ENCODE assay signal across 14 cellular contexts in genomic region chr1:16161717-16162116, GRCh38. TPM values are rescaled to one million over a fixed set of nuclear protein-coding genes. Genes with fewer than 3 reads are reported as not detected.
A peak's percentile ranks its signal among the peaks of the same experiment; 100 is the strongest.
DNase-seq lines count a peak whose midpoint lies in the region; ATAC-seq and TF ChIP-seq lines count a peak whose summit lies in the region.
"Had no signal": no experiment of that assay in that cellular context is flagged by ENCODE, and none has a peak within 500 bp of the region (broad histone marks: within the 10 kb centered on the region; RNA-seq: fewer than 3 reads in every experiment).

No MANE protein-coding gene starts in this region.

- peak overlapping the region; percentile 13 for H2AK5ac ChIP-seq in trophoblast cell (ENCODE audit: low read length)

- peaks cover 52% of the 10 kb centered on the region for H3K27me3 Mint-ChIP-seq in activated CD4-positive, alpha-beta T cell treated with anti-CD3 and anti-CD28 coated beads, Interleukin-2, amount 10 ng/mL, durations not matched to agents 24 days and 14 days
- H3K27me3 Mint-ChIP-seq in endodermal cell (ENCODE audit: insufficient read depth): no peaks in the 10 kb centered on the region
- H3K27me3 Mint-ChIP-seq: activated B cell treated with CpG ODN at 0.5 μM for 24 hours had no signal

- no peak overlapping the region for H3K23ac ChIP-seq in trophoblast cell (ENCODE audit: low read length)

- H3K9ac ChIP-seq in MM.1S (ENCODE audit: low read length): no peak overlapping the region; the same call in 1 of the 2 replicates
- no peak overlapping the region for H3K9ac ChIP-seq in endodermal cell (ENCODE audit: extremely low read depth, low read length, poor library complexity, severe bottlenecking)
- H3K9ac ChIP-seq in trophoblast cell (ENCODE audit: low read length): no peak overlapping the region
- H3K9ac ChIP-seq: KMS-11 had no signal

- peak overlapping the region; percentile 6 for H2BK5ac ChIP-seq in trophoblast cell (ENCODE audit: low read depth, low read length, poor library complexity)

- H4K91ac ChIP-seq in trophoblast cell (ENCODE audit: low read depth, low read length): peak overlapping the region; percentile 67

- peaks cover 4% of the 10 kb centered on the region for H3K79me1 ChIP-seq in trophoblast cell (ENCODE audit: low read length)

- no peaks in the 10 kb centered on the region for H3K36me3 Mint-ChIP-seq in activated CD4-positive, alpha-beta T cell treated with anti-CD3 and anti-CD28 coated beads, Interleukin-2, amount 10 ng/mL, durations not matched to agents 24 days and 14 days (ENCODE audit: low read depth)
- no peaks in the 10 kb centered on the region for H3K36me3 Mint-ChIP-seq in endodermal cell (ENCODE audit: low read depth)

- H3K27ac ChIP-seq in MM.1S (ENCODE audit: low read length) (no peak overlapping the region), endodermal cell (ENCODE audit: low read depth, low read length) (no peak overlapping the region), trophoblast cell (ENCODE audit: low read depth, low read length) (no peak overlapping the region)
- H3K27ac ChIP-seq: KMS-11, tibial artery had no signal

- H4K12ac ChIP-seq in trophoblast cell (ENCODE audit: low read depth, low read length): no peak overlapping the region

- peaks cover 50% of the 10 kb centered on the region for H3K4me1 Mint-ChIP-seq in activated CD4-positive, alpha-beta T cell treated with anti-CD3 and anti-CD28 coated beads, Interleukin-2, amount 10 ng/mL, durations not matched to agents 24 days and 14 days
- peaks cover 44% of the 10 kb centered on the region for H3K4me1 Mint-ChIP-seq in endodermal cell

- WGBS in endodermal cell (ENCODE audit: insufficient coverage in 1 of 2, insufficient read length in 1 of 2), 2 experiments: 60 to 65% methylated on average over 4 to 5 of the region's 5 CpGs
- WGBS in trophoblast cell (ENCODE audit: extremely low coverage, insufficient coverage, insufficient read length): no CpG with 5 or more reads among the region's 5 CpGs

- H2AFZ ChIP-seq in MM.1S (ENCODE audit: low read length) (peak overlapping the region; percentile 73; the same call in 1 of the 2 replicates), trophoblast cell (ENCODE audit: insufficient read depth, low read length, poor library complexity) (no peak overlapping the region)

- H3K18ac ChIP-seq in trophoblast cell (ENCODE audit: low read length): no peak overlapping the region

- peak overlapping the region; percentile 45 for H3K4me3 Mint-ChIP-seq in activated CD4-positive, alpha-beta T cell treated with anti-CD3 and anti-CD28 coated beads, Interleukin-2, amount 10 ng/mL, durations not matched to agents 24 days and 14 days
- no peak overlapping the region for H3K4me3 Mint-ChIP-seq in endodermal cell
- H3K4me3 Mint-ChIP-seq: activated B cell treated with CpG ODN at 0.5 μM for 24 hours had no signal

- H3K9me3 ChIP-seq in MM.1S (replicated peaks; ENCODE audit: insufficient read depth, low read length): no peaks in the 10 kb centered on the region
- no peaks in the 10 kb centered on the region for H3K9me3 ChIP-seq in endodermal cell (ENCODE audit: control insufficient read depth, low read length)
- no peaks in the 10 kb centered on the region for H3K9me3 ChIP-seq in trophoblast cell (ENCODE audit: insufficient read depth, low read depth, low read length)
- H3K9me3 ChIP-seq: tibial artery had no signal

- DNase-seq in activated CD4-positive, alpha-beta T cell treated with anti-CD3 and anti-CD28 coated beads, Interleukin-2, amount 10 ng/mL, durations not matched to agents 24 days and 14 days: no peak
- no peak for DNase-seq in activated CD4-positive, alpha-beta T cell treated with anti-CD3 and anti-CD28 coated beads, Interleukin-2, amount 50 U/mL, for 1 hour
- DNase-seq in MM.1S (no peak), endodermal cell (no peak), trophoblast cell (no peak), HCEC 1CT (no peak)
- DNase-seq: hippocampal formation, NCI-H1105, tibial artery had no signal

- peak overlapping the region; percentile 52 for H2BK12ac ChIP-seq in trophoblast cell (ENCODE audit: low read length)

- no peaks in the 10 kb centered on the region for H4K20me1 ChIP-seq in MM.1S (ENCODE audit: insufficient read depth, low read length)

- no peak for TF ChIP-seq CTCF in MM.1S (IDR thresholded peaks at IDR 0.05; ENCODE audit: low read length)
- TF ChIP-seq CTCF in endodermal cell (conservative IDR thresholded peaks at IDR 0.05): no peak

- H3K4ac ChIP-seq in trophoblast cell (ENCODE audit: low read depth, low read length): no peak overlapping the region

- H3K9me3 Mint-ChIP-seq in activated CD4-positive, alpha-beta T cell treated with anti-CD3 and anti-CD28 coated beads, Interleukin-2, amount 10 ng/mL, durations not matched to agents 24 days and 14 days: no peaks in the 10 kb centered on the region
- no peaks in the 10 kb centered on the region for H3K9me3 Mint-ChIP-seq in endodermal cell
- H3K9me3 Mint-ChIP-seq: activated B cell treated with CpG ODN at 0.5 μM for 24 hours had no signal

- H3K27ac Mint-ChIP-seq in activated CD4-positive, alpha-beta T cell treated with anti-CD3 and anti-CD28 coated beads, Interleukin-2, amount 10 ng/mL, durations not matched to agents 24 days and 14 days: no peak overlapping the region
- peak overlapping the region; percentile 49 for H3K27ac Mint-ChIP-seq in endodermal cell
- H3K27ac Mint-ChIP-seq: activated B cell treated with CpG ODN at 0.5 μM for 24 hours had no signal

- H2BK120ac ChIP-seq in trophoblast cell (ENCODE audit: insufficient read depth, low read length, poor library complexity): no peak overlapping the region

- H3K4me3 ChIP-seq in MM.1S (ENCODE audit: low read length) (peak overlapping the region; percentile 51; the same call in 1 of the 2 replicates), endodermal cell (ENCODE audit: low read length) (no peak overlapping the region), trophoblast cell (ENCODE audit: low read depth, low read length) (no peak overlapping the region)
- H3K4me3 ChIP-seq: skin epidermis, tibial artery had no signal

- no peaks in the 10 kb centered on the region for H3K79me2 ChIP-seq in MM.1S (ENCODE audit: low read length)
- H3K79me2 ChIP-seq in trophoblast cell (ENCODE audit: control insufficient read depth, insufficient read depth, low read length, poor library complexity): no peaks in the 10 kb centered on the region

- H3K4me1 ChIP-seq in MM.1S (ENCODE audit: low read length) (peaks cover 7% of the 10 kb centered on the region), endodermal cell (ENCODE audit: control insufficient read depth, insufficient read depth, low read length) (peaks cover 19% of the 10 kb centered on the region), trophoblast cell (ENCODE audit: control insufficient read depth in 1 of 2, insufficient read depth in 2 of 2, low read length in 2 of 2) (peaks cover 11 to 16% of the 10 kb centered on the region in 2 experiments)

- ATAC-seq in GM21576 (IDR thresholded peaks at IDR 0.05; ENCODE audit: unreplicated experiment) (no peak), HG02870 (IDR thresholded peaks at IDR 0.05; ENCODE audit: unreplicated experiment) (no peak)

- no peaks in the 10 kb centered on the region for H3K9me2 ChIP-seq in MM.1S (replicated peaks; ENCODE audit: insufficient read depth, low read length)

- intact Hi-C loops in activated CD4-positive, alpha-beta T cell treated with anti-CD3 and anti-CD28 coated beads, Interleukin-2, amount 10 ng/mL, durations not matched to agents 24 days and 14 days (cut with micrococcal nuclease): no loop called here

- H4K8ac ChIP-seq in trophoblast cell (ENCODE audit: low read depth, low read length): no peak overlapping the region

- peak overlapping the region; percentile 74 for H3K4me2 ChIP-seq in MM.1S (ENCODE audit: low read depth, low read length)
- no peak overlapping the region for H3K4me2 ChIP-seq in trophoblast cell (ENCODE audit: low read length)
- H3K4me2 ChIP-seq: KMS-11 had no signal

- no peak overlapping the region for H3K14ac ChIP-seq in trophoblast cell (ENCODE audit: low read length)

- H3K27me3 ChIP-seq in MM.1S (replicated peaks; ENCODE audit: insufficient read depth, low read length) (peaks cover 5% of the 10 kb centered on the region), endodermal cell (ENCODE audit: control insufficient read depth, insufficient read depth, low read length, poor library complexity, severe bottlenecking) (no peaks in the 10 kb centered on the region), trophoblast cell (ENCODE audit: insufficient read depth, low read length) (no peaks in the 10 kb centered on the region)
- H3K27me3 ChIP-seq: tibial artery had no signal

- no peaks in the 10 kb centered on the region for H3K36me3 ChIP-seq in MM.1S (replicated peaks; ENCODE audit: insufficient read depth, low read length)
- no peaks in the 10 kb centered on the region for H3K36me3 ChIP-seq in endodermal cell (ENCODE audit: control insufficient read depth, insufficient read depth, low read length)
- H3K36me3 ChIP-seq in trophoblast cell (ENCODE audit: control insufficient read depth in 1 of 2, insufficient read depth in 2 of 2, low read length in 2 of 2): no peaks in the 10 kb centered on the region
- H3K36me3 ChIP-seq: tibial artery had no signal

- H3F3A ChIP-seq in MM.1S (ENCODE audit: insufficient read depth, low read length): peaks cover 12% of the 10 kb centered on the region

RNA-seq across cellular contexts. Expression of gene EPHA2, which starts 5.8 kb away (rescaled TPM):
- total RNA-seq in activated CD4-positive, alpha-beta T cell treated with anti-CD3 and anti-CD28 coated beads, Interleukin-2, amount 10 ng/mL, durations not matched to agents 24 days and 14 days: not detected in 2 replicates
- total RNA-seq in endodermal cell: 10 to 100 TPM; 56.5 to 64.3 TPM
- 56.0 TPM for polyA plus RNA-seq in endodermal cell (2013, experiment 1 of 2)
- 56.3 TPM for polyA plus RNA-seq in endodermal cell (2013, experiment 2 of 2)
- 27.6 and 30.3 TPM in 2 replicates for polyA plus RNA-seq in trophoblast cell (2013)
- total RNA-seq: activated B cell treated with CpG ODN at 0.5 μM for 24 hours had no signal

RNA-seq across cellular contexts. Expression of gene ARHGEF19, which starts 50.7 kb away (rescaled TPM):
- total RNA-seq in activated CD4-positive, alpha-beta T cell treated with anti-CD3 and anti-CD28 coated beads, Interleukin-2, amount 10 ng/mL, durations not matched to agents 24 days and 14 days: 8.5 and 8.8 TPM in 2 replicates
- 10 to 100 TPM; 14.8 to 17.5 TPM for total RNA-seq in endodermal cell
- polyA plus RNA-seq in endodermal cell (2013, experiment 1 of 2): 10.2 TPM
- 10.8 TPM for polyA plus RNA-seq in endodermal cell (2013, experiment 2 of 2)
- 10.9 and 12.8 TPM in 2 replicates for polyA plus RNA-seq in trophoblast cell (2013)

Comparison
In these comparisons a context has a peak if more than half of its experiments do, and no peak if none do; other contexts are left out.
1. RNA of gene EPHA2, which starts 5.8 kb away (total RNA-seq): 56.5 to 64.3 TPM in endodermal cell; not detected in activated CD4-positive, alpha-beta T cell treated with anti-CD3 and anti-CD28 coated beads, Interleukin-2, amount 10 ng/mL, durations not matched to agents 24 days and 14 days; every median in the first group is over 10 times any median in the second.